ENCODE assay signal across 18 cellular contexts in genomic region chr2:65557616-65558573, GRCh38.
DNase-seq lines count a peak whose midpoint lies in the region; ATAC-seq and TF ChIP-seq lines count a peak whose summit lies in the region.
"Had no signal": no experiment of that assay in that cellular context is flagged by ENCODE, and none has a peak within 500 bp of the region (broad histone marks: within the 10 kb centered on the region; RNA-seq: fewer than 3 reads in every experiment).

No MANE protein-coding gene starts in this region.

- H3K27ac ChIP-seq in H9 (ENCODE audit: insufficient read length, low read depth, low read length) (no peak overlapping the region), HUES64 (ENCODE audit: low read depth, low read length) (peak overlapping the region; percentile 94), iPS-18a (ENCODE audit: low read length) (no peak overlapping the region)
- H3K27ac ChIP-seq: PC-9 had no signal

- H3K4me3 ChIP-seq in HUES64 (ENCODE audit: low read length) (peak overlapping the region; percentile 26), NT2/D1 (ENCODE audit: insufficient read length, low read depth) (no peak overlapping the region), iPS-18a (ENCODE audit: low read length) (peak overlapping the region; percentile 42)
- H3K4me3 ChIP-seq: PC-9 had no signal

- no peak overlapping the region for H3K14ac ChIP-seq in H9 (ENCODE audit: insufficient read depth, low read length)

- H3K4me1 ChIP-seq in H9 (ENCODE audit: insufficient read depth, low read length), result peaks cover 10% of the 10 kb centered on the region; the same call in 1 of the 2 replicates
- H3K4me1 ChIP-seq in HUES64 (ENCODE audit: insufficient read depth, low read length), result peaks cover 23% of the 10 kb centered on the region
- H3K4me1 ChIP-seq in NT2/D1 (ENCODE audit: insufficient read depth, insufficient read length), result peaks cover 2% of the 10 kb centered on the region
- peaks cover 21% of the 10 kb centered on the region for H3K4me1 ChIP-seq in iPS-18a (ENCODE audit: control insufficient read depth, low read depth, low read length)

- no peak overlapping the region for H4K91ac ChIP-seq in H9 (ENCODE audit: insufficient read length, low read depth, low read length)

- H3K4ac ChIP-seq in H9 (ENCODE audit: low read depth, low read length), result no peak overlapping the region

- no peak for TF ChIP-seq CTCF in H9 (conservative IDR thresholded peaks at IDR 0.05)

- H3K27me3 ChIP-seq in H9 (ENCODE audit: insufficient read depth, low read length), result peaks cover 12% of the 10 kb centered on the region; the same call in 1 of the 2 replicates
- peaks cover 40% of the 10 kb centered on the region for H3K27me3 ChIP-seq in HUES64 (ENCODE audit: insufficient read depth, low read length)
- peaks cover 60% of the 10 kb centered on the region for H3K27me3 ChIP-seq in NT2/D1 (ENCODE audit: insufficient read depth, insufficient read length)
- peaks cover 23% of the 10 kb centered on the region for H3K27me3 ChIP-seq in iPS-18a (ENCODE audit: control insufficient read depth, insufficient read depth, low read length)

- no peaks in the 10 kb centered on the region for H3K79me1 ChIP-seq in H9 (ENCODE audit: insufficient read depth, low read depth, low read length, poor library complexity, severe bottlenecking)

- H2BK12ac ChIP-seq in H9 (ENCODE audit: insufficient read length, low read depth, low read length), result no peak overlapping the region

- H3K23ac ChIP-seq in H9 (ENCODE audit: insufficient read length, low read depth, low read length), result no peak overlapping the region

- no peak overlapping the region for H2AFZ ChIP-seq in H9 (ENCODE audit: low read length)
- H2AFZ ChIP-seq: PC-9 had no signal

- H3K4me2 ChIP-seq in H9 (ENCODE audit: insufficient read depth, insufficient read length, low read length), result peak overlapping the region; percentile 23
- H3K4me2 ChIP-seq: PC-9 had no signal

- no peak overlapping the region for H2BK15ac ChIP-seq in H9 (ENCODE audit: low read depth, low read length)

- DNase-seq in H9, result peak; percentile 50
- peak; percentile 56 for DNase-seq in NT2/D1 (ENCODE audit: low read depth, low spot score)
- DNase-seq in DMS 273 treated with DMSO at 0.1 percent for 48 hours (lab: John Stamatoyannopoulos, UW), result no peak
- no peak for DNase-seq in activated CD4-positive, alpha-beta T cell treated with anti-CD3 and anti-CD28 coated beads, Interleukin-2, amount 10 ng/mL, durations not matched to agents 7 days and 5 days
- no peak for DNase-seq in activated T-cell treated with anti-CD3 and anti-CD28 coated beads, Interleukin-2, amount 50 U/mL, for 4 hours
- no peak for DNase-seq in activated naive CD4-positive, alpha-beta T cell treated with anti-CD3 and anti-CD28 coated beads, Interleukin-2, amount 50 U/mL, for 72 hours (ENCODE audit: low spot score in 2 of 2)
- DNase-seq: C1 segment of cervical spinal cord; CD8-positive, alpha-beta memory T cell; DMS79; KBM-7; NCI-H1105; NCI-H187 treated with DMSO at 0.1 percent for 48 hours; NCI-H345; NCI-H69; PC-9 had no signal

- H4K20me1 ChIP-seq in H9 (ENCODE audit: control insufficient read depth, insufficient read depth, insufficient read length), result no peaks in the 10 kb centered on the region

- H3K9ac ChIP-seq in H9 (ENCODE audit: extremely low read depth, insufficient read length, low read length) (no peak overlapping the region), HUES64 (ENCODE audit: low read depth, low read length) (no peak overlapping the region), NT2/D1 (ENCODE audit: insufficient read length, low read depth) (no peak overlapping the region), iPS-18a (ENCODE audit: low read length) (no peak overlapping the region)

- H4K8ac ChIP-seq in H9 (replicated peaks; ENCODE audit: insufficient read length, low read depth, low read length), result no peak overlapping the region

- H2BK120ac ChIP-seq in H9 (ENCODE audit: low read depth, low read length, poor library complexity, severe bottlenecking), result no peak overlapping the region

- H2BK5ac ChIP-seq in H9 (ENCODE audit: insufficient read length, low read length), result no peak overlapping the region

- no peak overlapping the region for H2BK20ac ChIP-seq in H9 (ENCODE audit: low read depth, low read length, poor library complexity, severe bottlenecking)

- peak overlapping the region in 2 of 3 experiments; percentile 27 to 54; a peak in 3 of 7 replicates for H3K27ac Mint-ChIP-seq in H9
- H3K27ac Mint-ChIP-seq in activated CD4-positive, alpha-beta T cell treated with anti-CD3 and anti-CD28 coated beads, Interleukin-2, amount 10 ng/mL, durations not matched to agents 7 days and 5 days, result no peak overlapping the region
- H3K27ac Mint-ChIP-seq in activated naive CD4-positive, alpha-beta T cell treated with anti-CD3 and anti-CD28 coated beads, Interleukin-2, amount 50 U/mL, for 72 hours, result no peak overlapping the region
- H3K27ac Mint-ChIP-seq: CD8-positive, alpha-beta memory T cell; T-helper 1 cell treated with Interleukin-12 subunit alpha and Interleukin-12 subunit beta and Interleukin-4 antibody, amounts not matched to agents 30 μg/mL and 1 μg/mL, for 36 hours had no signal

- H3K18ac ChIP-seq in H9 (ENCODE audit: insufficient read length, low read depth, low read length), result no peak overlapping the region

- peaks cover 0 to 3% of the 10 kb centered on the region in 2 experiments; a peak in 2 of 5 replicates for H3K9me3 Mint-ChIP-seq in H9
- H3K9me3 Mint-ChIP-seq in activated CD4-positive, alpha-beta T cell treated with anti-CD3 and anti-CD28 coated beads, Interleukin-2, amount 10 ng/mL, durations not matched to agents 7 days and 5 days, result no peaks in the 10 kb centered on the region
- H3K9me3 Mint-ChIP-seq in activated T-cell treated with anti-CD3 and anti-CD28 coated beads, Interleukin-2, amount 50 U/mL, for 4 hours, result no peaks in the 10 kb centered on the region
- no peaks in the 10 kb centered on the region for H3K9me3 Mint-ChIP-seq in activated naive CD4-positive, alpha-beta T cell treated with anti-CD3 and anti-CD28 coated beads, Interleukin-2, amount 50 U/mL, for 72 hours
- H3K9me3 Mint-ChIP-seq: CD8-positive, alpha-beta memory T cell; T-helper 1 cell treated with Interleukin-12 subunit alpha and Interleukin-12 subunit beta and Interleukin-4 antibody, amounts not matched to agents 30 μg/mL and 1 μg/mL, for 36 hours had no signal

- no peak overlapping the region for H2AK5ac ChIP-seq in H9 (ENCODE audit: insufficient read length, low read length)

- no peak overlapping the region for H4K5ac ChIP-seq in H9 (ENCODE audit: insufficient read length, low read depth, low read length)

- no peaks in the 10 kb centered on the region for H3K9me3 ChIP-seq in H9 (ENCODE audit: control insufficient read depth, low read depth, low read length)
- no peaks in the 10 kb centered on the region for H3K9me3 ChIP-seq in HUES64 (ENCODE audit: insufficient read depth, low read depth, low read length)
- no peaks in the 10 kb centered on the region for H3K9me3 ChIP-seq in NT2/D1 (ENCODE audit: insufficient read depth, low read length)
- H3K9me3 ChIP-seq in iPS-18a (ENCODE audit: control insufficient read depth, low read depth, low read length), result no peaks in the 10 kb centered on the region

- WGBS in H9 (ENCODE audit: extremely low coverage, insufficient read length, low lambda C conversion rate), result no CpG with 5 or more reads among the region's 5 CpGs
- WGBS in HUES64, result 38% methylated on average over 5 of the region's 5 CpGs

- H3K36me3 Mint-ChIP-seq in H9 (ENCODE audit: insufficient read depth in 1 of 3, low read depth in 3 of 3), result no peaks in the 10 kb centered on the region
- H3K36me3 Mint-ChIP-seq in activated CD4-positive, alpha-beta T cell treated with anti-CD3 and anti-CD28 coated beads, Interleukin-2, amount 10 ng/mL, durations not matched to agents 7 days and 5 days (ENCODE audit: low read depth), result no peaks in the 10 kb centered on the region
- no peaks in the 10 kb centered on the region for H3K36me3 Mint-ChIP-seq in activated T-cell treated with anti-CD3 and anti-CD28 coated beads, Interleukin-2, amount 50 U/mL, for 4 hours (ENCODE audit: insufficient read depth)
- no peaks in the 10 kb centered on the region for H3K36me3 Mint-ChIP-seq in activated naive CD4-positive, alpha-beta T cell treated with anti-CD3 and anti-CD28 coated beads, Interleukin-2, amount 50 U/mL, for 72 hours
- H3K36me3 Mint-ChIP-seq: CD8-positive, alpha-beta memory T cell had no signal

- peaks cover 32 to 43% of the 10 kb centered on the region in 2 experiments for H3K4me1 Mint-ChIP-seq in H9
- H3K4me1 Mint-ChIP-seq in activated CD4-positive, alpha-beta T cell treated with anti-CD3 and anti-CD28 coated beads, Interleukin-2, amount 10 ng/mL, durations not matched to agents 7 days and 5 days, result peaks cover 9% of the 10 kb centered on the region
- peaks cover 11% of the 10 kb centered on the region for H3K4me1 Mint-ChIP-seq in activated T-cell treated with anti-CD3 and anti-CD28 coated beads, Interleukin-2, amount 50 U/mL, for 4 hours (ENCODE audit: low read depth)

- no peaks in the 10 kb centered on the region for H3K23me2 ChIP-seq in H9 (ENCODE audit: insufficient read length, low read depth, low read length, poor library complexity, severe bottlenecking)

- no peak overlapping the region for H3K56ac ChIP-seq in H9 (ENCODE audit: insufficient read length, low read depth, low read length)

- peaks cover 82% of the 10 kb centered on the region for H3K27me3 Mint-ChIP-seq in H9 (ENCODE audit: low read depth)
- peaks cover 20% of the 10 kb centered on the region for H3K27me3 Mint-ChIP-seq in activated CD4-positive, alpha-beta T cell treated with anti-CD3 and anti-CD28 coated beads, Interleukin-2, amount 10 ng/mL, durations not matched to agents 7 days and 5 days
- H3K27me3 Mint-ChIP-seq in activated T-cell treated with anti-CD3 and anti-CD28 coated beads, Interleukin-2, amount 50 U/mL, for 4 hours (ENCODE audit: low read depth), result no peaks in the 10 kb centered on the region

- POLR2A ChIA-PET in activated CD4-positive, alpha-beta T cell treated with anti-CD3 and anti-CD28 coated beads, Interleukin-2, amount 10 ng/mL, durations not matched to agents 7 days and 5 days (lab: Charles Lee), result no interaction called here

- H3T11ph ChIP-seq in H9 (ENCODE audit: low read length), result no peak overlapping the region

- H3K36me3 ChIP-seq in HUES64 (ENCODE audit: insufficient read depth, low read length) (no peaks in the 10 kb centered on the region), NT2/D1 (ENCODE audit: insufficient read depth, insufficient read length, low read length) (no peaks in the 10 kb centered on the region), iPS-18a (ENCODE audit: control insufficient read depth, low read depth, low read length) (no peaks in the 10 kb centered on the region)

- ATAC-seq in activated T-cell treated with anti-CD3 and anti-CD28 coated beads, Interleukin-2, amount 50 U/mL, for 4 hours, result no peak
- ATAC-seq in activated naive CD4-positive, alpha-beta T cell treated with anti-CD3 and anti-CD28 coated beads, Interleukin-2, amount 50 U/mL, for 72 hours, result no peak

- peak overlapping the region in 1 of 2 experiments; percentile 0; a peak in 1 of 5 replicates for H3K4me3 Mint-ChIP-seq in H9
- H3K4me3 Mint-ChIP-seq in activated CD4-positive, alpha-beta T cell treated with anti-CD3 and anti-CD28 coated beads, Interleukin-2, amount 10 ng/mL, durations not matched to agents 7 days and 5 days, result no peak overlapping the region
- no peak overlapping the region for H3K4me3 Mint-ChIP-seq in activated T-cell treated with anti-CD3 and anti-CD28 coated beads, Interleukin-2, amount 50 U/mL, for 4 hours
- H3K4me3 Mint-ChIP-seq: CD8-positive, alpha-beta memory T cell; T-helper 1 cell treated with Interleukin-12 subunit alpha and Interleukin-12 subunit beta and Interleukin-4 antibody, amounts not matched to agents 30 μg/mL and 1 μg/mL, for 36 hours had no signal

- CTCF ChIA-PET in activated CD4-positive, alpha-beta T cell treated with anti-CD3 and anti-CD28 coated beads, Interleukin-2, amount 10 ng/mL, durations not matched to agents 7 days and 5 days (lab: Charles Lee), result no interaction called here

- no peaks in the 10 kb centered on the region for H3K79me2 ChIP-seq in H9 (ENCODE audit: insufficient read depth, low read length)

Comparison
In these comparisons a context has a peak if more than half of its experiments do, and no peak if none do; other contexts are left out.
1. DNase-seq: peak in H9 (single experiment) and NT2/D1 (single experiment); none in DMS 273 treated with DMSO at 0.1 percent for 48 hours (single experiment), activated CD4-positive, alpha-beta T cell treated with anti-CD3 and anti-CD28 coated beads, Interleukin-2, amount 10 ng/mL, durations not matched to agents 7 days and 5 days (single experiment), activated T-cell treated with anti-CD3 and anti-CD28 coated beads, Interleukin-2, amount 50 U/mL, for 4 hours (single experiment) and activated naive CD4-positive, alpha-beta T cell treated with anti-CD3 and anti-CD28 coated beads, Interleukin-2, amount 50 U/mL, for 72 hours (0 of 2).
2. H3K27ac Mint-ChIP-seq: peak in H9 (2 of 3); none in activated CD4-positive, alpha-beta T cell treated with anti-CD3 and anti-CD28 coated beads, Interleukin-2, amount 10 ng/mL, durations not matched to agents 7 days and 5 days (single experiment) and activated naive CD4-positive, alpha-beta T cell treated with anti-CD3 and anti-CD28 coated beads, Interleukin-2, amount 50 U/mL, for 72 hours (0 of 2).